Comparison of ENCODE assay signal across 23 cellular contexts in genomic region chr4:157050561-157050960, GRCh38. TPM values are rescaled to one million over a fixed set of nuclear protein-coding genes. Genes with fewer than 3 reads are reported as not detected.
"Had no signal": no experiment of that assay in that cellular context is flagged by ENCODE, and none has a peak within 500 bp of the region (broad histone marks: within the 10 kb centered on the region; RNA-seq: fewer than 3 reads in every experiment).

No MANE protein-coding gene starts in this region.

- H3K79me2 ChIP-seq: parathyroid adenoma had no signal

- H3K4me1 ChIP-seq: neural progenitor cell, parathyroid adenoma, psoas muscle, right lobe of liver, thyroid gland, transverse colon, upper lobe of right lung, uterus had no signal

- H3K9me3 ChIP-seq: ovary, psoas muscle, right lobe of liver, sigmoid colon, stomach, thoracic aorta, thyroid gland, transverse colon, upper lobe of right lung, uterus had no signal

- H3K27ac ChIP-seq: neural progenitor cell, ovary, parathyroid adenoma, psoas muscle, right lobe of liver, sigmoid colon, stomach, thoracic aorta, thyroid gland, transverse colon, upper lobe of right lung, uterus had no signal

- ATAC-seq: natural killer cell; psoas muscle; right cardiac atrium; right lobe of liver; stimulated activated effector memory CD8-positive, alpha-beta T cell treated with anti-CD3 and anti-CD28 coated beads, Interleukin-12 subunit alpha, Interleukin-12 subunit beta, amount 100 ng/mL, for 72 hours; stimulated activated naive B cell treated with anti-CD40 and anti-IgM and Interleukin-4, amounts not matched to agents 10 μg/mL and 1 μg/mL and 100 μg/mL, for 72 hours; upper lobe of right lung had no signal

- H2AFZ ChIP-seq: neural progenitor cell, parathyroid adenoma had no signal

- H3K4me3 ChIP-seq: neural progenitor cell, ovary, psoas muscle, right lobe of liver, sigmoid colon, stomach, thoracic aorta, thyroid gland, transverse colon, upper lobe of right lung, uterus had no signal

- H3K36me3 ChIP-seq: neural progenitor cell, ovary, right lobe of liver, sigmoid colon, stomach, thoracic aorta, thyroid gland, transverse colon, upper lobe of right lung, uterus had no signal

- H3K4me2 ChIP-seq: neural progenitor cell had no signal

- DNase-seq: natural killer cell; occipital lobe; ovary; psoas muscle; right cardiac atrium; right lobe of liver; sigmoid colon; small intestine; stimulated activated CD4-positive, alpha-beta T cell treated with anti-CD3 and anti-CD28 coated beads, Interleukin-15, amount 100 ng/mL, for 24 hours; stimulated activated CD4-positive, alpha-beta T cell treated with anti-CD3 and anti-CD28 coated beads, Interleukin-2, amount 100 ng/mL, for 24 hours; stimulated activated CD4-positive, alpha-beta T cell treated with anti-CD3 and anti-CD28 coated beads, Interleukin-2, amount 100 ng/mL, for 48 hours; stimulated activated CD4-positive, alpha-beta T cell treated with anti-CD3 and anti-CD28 coated beads, Interleukin-4, amount 100 ng/mL, for 24 hours; stimulated activated naive B cell treated with anti-CD40 and anti-IgM and Interleukin-4, amounts not matched to agents 10 μg/mL and 1 μg/mL and 100 μg/mL, for 72 hours; stimulated activated naive CD4-positive, alpha-beta T cell treated with Interleukin-2 at 50 U/mL for 16 hours; stomach; thyroid gland; transverse colon; upper lobe of right lung; uterus had no signal

- H3K9ac ChIP-seq: neural progenitor cell, parathyroid adenoma had no signal

- H3K27me3 ChIP-seq: neural progenitor cell, ovary, right lobe of liver, sigmoid colon, stomach, thyroid gland, transverse colon, upper lobe of right lung, uterus had no signal

RNA-seq across cellular contexts. Expression of gene GLRB, which starts 25.4 kb away (rescaled TPM):
- total RNA-seq: natural killer cell had no signal
